8 cellular contexts compared by ENCODE assay signal in genomic region chr12:7995266-7995963, GRCh38. TPM values are rescaled to one million over a fixed set of nuclear protein-coding genes. Genes with fewer than 3 reads are reported as not detected.
DNase-seq lines count a peak whose midpoint lies in the region; ATAC-seq and TF ChIP-seq lines count a peak whose summit lies in the region.

No MANE protein-coding gene starts in this region.

- peak; percentile 23 to 65 for DNase-seq in NCI-H446 (lab: John Stamatoyannopoulos, UW)
- no peak for DNase-seq in NCI-H446 treated with DMSO at 0.1 percent for 48 hours (lab: John Stamatoyannopoulos, UW)
- peak; percentile 74 for DNase-seq in NCI-H128 (lab: John Stamatoyannopoulos, UW; ENCODE audit: unreplicated experiment)
- peak; percentile 21 to 87 (median 75) for DNase-seq in T-helper 2 cell
- peak; percentile 60 to 89 for DNase-seq in ascending aorta (ENCODE audit: low spot score in 2 of 2)
- DNase-seq in hippocampal formation (lab: John Stamatoyannopoulos, UW), result peak; percentile 62 to 72

- intact Hi-C loops in ascending aorta (cut with DNase I), result loop anchor here (1.0 to 2.0 kb wide), 2 partner anchors 62 to 137 kb away; no protein-coding TSS in a partner anchor

- peaks cover 0 to 5% of the 10 kb centered on the region in 2 donors for H3K9me3 ChIP-seq in ascending aorta
- H3K9me3 ChIP-seq in skeletal muscle tissue (ENCODE audit: control insufficient read depth in 3 of 3, low read length in 3 of 3), result peaks cover 0 to 2% (median 0%) of the 10 kb centered on the region in 3 donors

- peak; percentile 62 to 84 (median 74) for TF ChIP-seq CTCF in ascending aorta (IDR thresholded peaks at IDR 0.05)

- no peak overlapping the region for H3K9ac ChIP-seq in skeletal muscle tissue (ENCODE audit: low read depth in 1 of 3, low read length in 3 of 3)

- H3K27ac ChIP-seq in ascending aorta (no peak overlapping the region), skeletal muscle tissue (ENCODE audit: low read depth, low read length) (peak overlapping the region; percentile 28)

- H3K36me3 ChIP-seq in ascending aorta (no peaks in the 10 kb centered on the region), skeletal muscle tissue (ENCODE audit: control insufficient read depth in 3 of 3, insufficient read depth in 3 of 3, low read length in 3 of 3) (no peaks in the 10 kb centered on the region)

- ATAC-seq in HG02852 (IDR thresholded peaks at IDR 0.05; ENCODE audit: unreplicated experiment), result peak; percentile 97

- H3K4me3 ChIP-seq in ascending aorta (no peak overlapping the region), skeletal muscle tissue (ENCODE audit: low read length in 3 of 3) (no peak overlapping the region)

- H3K4me1 ChIP-seq in ascending aorta, result no peaks in the 10 kb centered on the region
- no peaks in the 10 kb centered on the region for H3K4me1 ChIP-seq in skeletal muscle tissue (ENCODE audit: control insufficient read depth in 3 of 3, insufficient read depth in 3 of 3, low read length in 3 of 3)

- no peaks in the 10 kb centered on the region for H3K27me3 ChIP-seq in ascending aorta
- no peaks in the 10 kb centered on the region for H3K27me3 ChIP-seq in skeletal muscle tissue (ENCODE audit: control insufficient read depth in 3 of 3, insufficient read depth in 3 of 3, low read length in 3 of 3)

RNA-seq across cellular contexts. Expression of gene FOXJ2, which starts 37.1 kb away (rescaled TPM):
- total RNA-seq in ascending aorta (17.1 TPM), skeletal muscle tissue (9.4 TPM)

RNA-seq across cellular contexts. Expression of gene SLC2A3, which starts 59.4 kb away (rescaled TPM):
- 58.0 TPM for total RNA-seq in ascending aorta
- 49.6 TPM for total RNA-seq in skeletal muscle tissue
